29 cellular contexts compared by ENCODE assay signal in genomic region chr16:88486398-88487123, GRCh38.
"Had no signal": no experiment of that assay in that cellular context is flagged by ENCODE, and none has a peak within 500 bp of the region (broad histone marks: within the 10 kb centered on the region; RNA-seq: fewer than 3 reads in every experiment).

No MANE protein-coding gene starts in this region.

- H3K4me1 ChIP-seq: esophagus squamous epithelium, heart right ventricle, left lung, psoas muscle, thyroid gland, vagina had no signal

- H3K27me3 Mint-ChIP-seq: effector memory CD8-positive, alpha-beta T cell; naive thymus-derived CD8-positive, alpha-beta T cell; stimulated activated naive CD8-positive, alpha-beta T cell treated with anti-CD3 and anti-CD28 coated beads, Interleukin-15, amount 100 ng/mL, for 72 hours had no signal

- DNase-seq: cortex of kidney; effector memory CD8-positive, alpha-beta T cell; esophagus squamous epithelium; foreskin melanocyte; glutamatergic neuron; heart right ventricle; hippocampal formation; left cardiac atrium; left lung; mesendoderm; midbrain; naive thymus-derived CD8-positive, alpha-beta T cell; nephron progenitor cell; occipital lobe; ovary; posterior cingulate gyrus; psoas muscle; right cardiac atrium; stimulated activated CD4-positive, alpha-beta T cell treated with anti-CD3 and anti-CD28 coated beads, Interleukin-15, amount 100 ng/mL, for 24 hours; stimulated activated CD4-positive, alpha-beta T cell treated with anti-CD3 and anti-CD28 coated beads, Interleukin-4, amount 100 ng/mL, for 1 hour; stimulated activated CD8-positive, alpha-beta memory T cell treated with anti-CD3 and anti-CD28 coated beads, Interleukin-4, amount 100 ng/mL, for 48 hours; stimulated activated naive CD4-positive, alpha-beta T cell; stimulated activated naive CD8-positive, alpha-beta T cell treated with anti-CD3 and anti-CD28 coated beads, Interleukin-15, amount 100 ng/mL, for 72 hours; thyroid gland; trophoblast cell had no signal

- H3K27ac ChIP-seq: esophagus squamous epithelium, heart right ventricle, left lung, ovary, psoas muscle, skin epidermis, thyroid gland, vagina had no signal

- H3K27me3 ChIP-seq: heart right ventricle, left lung, ovary, thyroid gland, vagina had no signal

- ATAC-seq: effector memory CD8-positive, alpha-beta T cell; heart right ventricle; left cardiac atrium; left lung; naive thymus-derived CD8-positive, alpha-beta T cell; psoas muscle; right cardiac atrium; stimulated activated naive CD8-positive, alpha-beta T cell treated with anti-CD3 and anti-CD28 coated beads, Interleukin-15, amount 100 ng/mL, for 72 hours had no signal

- H3K4me3 Mint-ChIP-seq: effector memory CD8-positive, alpha-beta T cell; nephron progenitor cell; stimulated activated naive CD8-positive, alpha-beta T cell treated with anti-CD3 and anti-CD28 coated beads, Interleukin-15, amount 100 ng/mL, for 72 hours had no signal

- H3K36me3 ChIP-seq: left lung, ovary, thyroid gland, vagina had no signal

- H3K9me3 ChIP-seq: esophagus squamous epithelium, heart right ventricle, left lung, ovary, psoas muscle, thyroid gland, vagina had no signal

- H3K27ac Mint-ChIP-seq: nephron progenitor cell; stimulated activated naive CD8-positive, alpha-beta T cell treated with anti-CD3 and anti-CD28 coated beads, Interleukin-15, amount 100 ng/mL, for 72 hours had no signal

- H3K36me3 Mint-ChIP-seq: naive thymus-derived CD8-positive, alpha-beta T cell had no signal

- H3K9me3 Mint-ChIP-seq: effector memory CD8-positive, alpha-beta T cell; naive thymus-derived CD8-positive, alpha-beta T cell; nephron progenitor cell; stimulated activated naive CD8-positive, alpha-beta T cell treated with anti-CD3 and anti-CD28 coated beads, Interleukin-15, amount 100 ng/mL, for 72 hours had no signal

- FAIRE-seq: endometrium, islet of Langerhans had no signal

- H3K4me3 ChIP-seq: esophagus squamous epithelium, heart right ventricle, left lung, ovary, psoas muscle, skin epidermis, thyroid gland, vagina had no signal
